Comparison of ENCODE assay signal across 10 cellular contexts in genomic region chr6:111591370-111591900, GRCh38. TPM values are rescaled to one million over a fixed set of nuclear protein-coding genes. Genes with fewer than 3 reads are reported as not detected.
DNase-seq lines count a peak whose midpoint lies in the region; ATAC-seq, FAIRE-seq and TF ChIP-seq lines count a peak whose summit lies in the region.
"Had no signal": no experiment of that assay in that cellular context is flagged by ENCODE, and none has a peak within 500 bp of the region (broad histone marks: within the 10 kb centered on the region; RNA-seq: fewer than 3 reads in every experiment).

No MANE protein-coding gene starts in this region.

- peak; percentile 55 to 69 for DNase-seq in NCI-H526 (lab: John Stamatoyannopoulos, UW)
- no peak for DNase-seq in NCI-H526 treated with DMSO at 0.1 percent for 48 hours (lab: John Stamatoyannopoulos, UW)
- DNase-seq in astrocyte of the hippocampus (ENCODE audit: low read depth, low spot score) = peak; percentile 94
- peak; percentile 88 for DNase-seq in HepG2 (ENCODE audit: low spot score)
- DNase-seq in urothelium cell line (ENCODE audit: low spot score) = peak; percentile 82
- DNase-seq in NCI-H1930 (lab: John Stamatoyannopoulos, UW) = no peak
- no peak for DNase-seq in GM10266 (ENCODE audit: extremely low spot score)
- DNase-seq in NOMO-1 (lab: John Stamatoyannopoulos, UW; ENCODE audit: unreplicated experiment in 2 of 2) = no peak
- DNase-seq: CD4-positive, CD25-positive, alpha-beta regulatory T cell; foreskin melanocyte had no signal

- TF ChIP-seq RAD21 in HepG2 (CRISPR knock-in tag; IDR thresholded peaks at IDR 0.05) = no peak

- no peaks in the 10 kb centered on the region for H3K27me3 ChIP-seq in HepG2 (ENCODE audit: control insufficient read depth in 1 of 2, insufficient read depth in 2 of 2, low read length in 2 of 2)

- 49% methylated on average over 12 of the region's 12 CpGs for WGBS in HepG2 (ENCODE audit: low lambda C conversion rate)

- no peaks in the 10 kb centered on the region for H3K79me2 ChIP-seq in HepG2 (ENCODE audit: insufficient read depth, low read length)

- H3K4me2 ChIP-seq in HepG2 (ENCODE audit: low read depth, low read length) = peak overlapping the region; percentile 19

- no peak overlapping the region for H3K9ac ChIP-seq in HepG2 (ENCODE audit: insufficient read depth, low read depth, low read length)

- H4K20me1 ChIP-seq in HepG2 (ENCODE audit: insufficient read depth, low read length) = no peaks in the 10 kb centered on the region

- CTCF ChIA-PET in HepG2 (lab: Yijun Ruan, JAX; ENCODE audit: low intra/inter-chr PET ratio, low total read pairs) = no interaction called here

- in situ Hi-C loops in HepG2 (cut with HindIII; ENCODE audit: extremely low pct_ligation_motif_present, low pct_unique_long_range_greater_than_20kb) = no loop called here

- TF ChIP-seq EP300 in HepG2 (IDR thresholded peaks at IDR 0.05; ENCODE audit: low read depth in 2 of 2, low read length in 2 of 2) = peak; percentile 60 to 75; a peak in 3 of 4 replicates
- TF ChIP-seq EP300 in HepG2 (CRISPR knock-in tag; IDR thresholded peaks at IDR 0.05; ENCODE audit: borderline replicate concordance) = peak; percentile 23; the same call in 1 of the 2 replicates

- H3K4me1 ChIP-seq in HepG2 (ENCODE audit: insufficient read depth, low read length) = peaks cover 40% of the 10 kb centered on the region

- TF ChIP-seq POLR2A in HepG2 (IDR thresholded peaks at IDR 0.05; ENCODE audit: insufficient read depth in 1 of 2, low read depth in 2 of 2, low read length in 2 of 2) = no peak

- no peaks in the 10 kb centered on the region for H3K9me3 ChIP-seq in HepG2 (ENCODE audit: low read length)

- peak; percentile 91 for ATAC-seq in HepG2

- TF ChIP-seq CTCF in HepG2 (CRISPR knock-in tag; IDR thresholded peaks at IDR 0.05) (peak; percentile 30; the same call in 1 of the 2 replicates), GM10266 (IDR thresholded peaks at IDR 0.05; ENCODE audit: control insufficient read depth, insufficient read depth, low read depth, missing control alignments) (no peak)

- H3K4me3 ChIP-seq in HepG2 (replicated peaks in 1 of 3; ENCODE audit: insufficient read depth in 1 of 3, low read depth in 2 of 3, low read length in 3 of 3) = 0 out of 6 replicates have a peak overlapping the region, but pooled peaks of 1 of the 3 experiments have one; percentile 5

- H2AFZ ChIP-seq in HepG2 (ENCODE audit: low read length) = no peak overlapping the region

- no peak for FAIRE-seq in HepG2 (lab: Jason Lieb, UNC)
- no peak for FAIRE-seq in urothelium cell line (lab: Jason Lieb, UNC)

- BruUV-seq in HepG2 (replicated peaks; lab: Mats Ljungman, UMichigan) = no TSS peak

- peaks cover 0 to 1% of the 10 kb centered on the region in 2 experiments; a peak in 1 of 5 replicates for H3K36me3 ChIP-seq in HepG2 (replicated peaks in 1 of 2; ENCODE audit: control insufficient read depth in 1 of 2, insufficient read depth in 2 of 2, low read length in 2 of 2)

- intact Hi-C loops in HepG2 (cut with micrococcal nuclease; ENCODE audit: unreplicated experiment) = loop anchor here (1.0 to 5.0 kb wide), 3 partner anchors 13 to 109 kb away; partner anchors contain the start of genes REV3L and TRAF3IP2

- H3K27ac ChIP-seq in HepG2 (ENCODE audit: extremely low read length, insufficient read depth, low read length) = no peak overlapping the region

- POLR2A ChIA-PET in HepG2 (lab: Yijun Ruan, JAX) = interaction anchor here (0.8 to 1.5 kb wide), 5 partner anchors 9 to 107 kb away, joined by 3 to 5 read pairs (median 3); partner anchors contain the start of gene TRAF3IP2

TF ChIP-seq in HepG2, 621 proteins besides CTCF, POLR2A, EP300 and RAD21 (continues in another document):
- TF ChIP-seq PHF5A (CRISPR knock-in tag; IDR thresholded peaks at IDR 0.05; ENCODE audit: low read depth, unreplicated experiment) = no peak
- no peak for TF ChIP-seq ZNF616 (CRISPR knock-in tag; IDR thresholded peaks at IDR 0.05; ENCODE audit: low read depth)
- TF ChIP-seq SIX1 (CRISPR knock-in tag; IDR thresholded peaks at IDR 0.05; ENCODE audit: borderline replicate concordance) = no peak
- TF ChIP-seq ZBTB4 (CRISPR knock-in tag; IDR thresholded peaks at IDR 0.05; ENCODE audit: borderline replicate concordance) = no peak
- TF ChIP-seq ATF6 (CRISPR knock-in tag; conservative IDR thresholded peaks at IDR 0.05) = no peak
- no peak for TF ChIP-seq ZNF556 (CRISPR knock-in tag; IDR thresholded peaks at IDR 0.05; ENCODE audit: borderline replicate concordance)
- no peak for TF ChIP-seq ZUFSP (CRISPR knock-in tag; IDR thresholded peaks at IDR 0.05; ENCODE audit: borderline replicate concordance)
- TF ChIP-seq ZFX (CRISPR knock-in tag; IDR thresholded peaks at IDR 0.05; ENCODE audit: low read depth) = 0 out of 2 replicates have a peak, but pooled peaks have one; percentile 16
- TF ChIP-seq GATAD2A (CRISPR knock-in tag; IDR thresholded peaks at IDR 0.05) = peak; percentile 87

RNA-seq across cellular contexts. Expression of gene TRAF3IP2, which starts 14.2 kb away (rescaled TPM):
- total RNA-seq in HepG2 (2016; rRNA removed; fragmentation: Illumina TruSeq; extraction: Trizol) = 7.2 and 8.1 TPM in 2 replicates
- 3.0 and 3.4 TPM in 2 replicates for total RNA-seq in HepG2 (2016; cell fraction: cytosol; rRNA removed; fragmentation: Illumina TruSeq; extraction: Trizol; ENCODE audit: low read depth)
- 6.7 and 7.7 TPM in 2 replicates for total RNA-seq in HepG2 (2016; cell fraction: insoluble cytoplasmic fraction; rRNA removed; fragmentation: Illumina TruSeq; extraction: Trizol)
- total RNA-seq in HepG2 (2016; cell fraction: membrane; rRNA removed; fragmentation: Illumina TruSeq; extraction: Trizol) = 8.2 and 8.7 TPM in 2 replicates
- 4.9 and 7.7 TPM in 2 replicates for total RNA-seq in HepG2 (2016; cell fraction: nucleus; rRNA removed; fragmentation: Illumina TruSeq; extraction: Trizol)
- polyA plus RNA-seq in HepG2 (2011; rRNA removed) = 6.7 and 9.0 TPM in 2 replicates
- polyA plus RNA-seq in HepG2 (2011; cell fraction: cytosol; rRNA removed) = 6.2 and 8.5 TPM in 2 replicates
- polyA plus RNA-seq in HepG2 (2011; cell fraction: nucleus; rRNA removed) = 3.9 and 4.2 TPM in 2 replicates
- polyA plus RNA-seq in HepG2 (2012) = 7.5 and 14.6 TPM in 2 replicates
- 2.9 and 3.1 TPM in 2 replicates for polyA plus RNA-seq in HepG2 (2016; cell fraction: cytosol; fragmentation: Illumina TruSeq; extraction: Trizol; ENCODE audit: low read depth)
- 7.0 and 10.0 TPM in 2 replicates for polyA plus RNA-seq in HepG2 (2016; cell fraction: insoluble cytoplasmic fraction; fragmentation: Illumina TruSeq; extraction: Trizol; ENCODE audit: low read depth)
- polyA plus RNA-seq in HepG2 (2016; cell fraction: membrane; fragmentation: Illumina TruSeq; extraction: Trizol; ENCODE audit: low read depth) = 5.9 and 7.5 TPM in 2 replicates
- polyA plus RNA-seq in HepG2 (2016; cell fraction: nucleus; fragmentation: Illumina TruSeq; extraction: Trizol; ENCODE audit: insufficient read depth, low read depth) = 4.2 and 6.1 TPM in 2 replicates
- polyA minus RNA-seq in HepG2 (2011; rRNA and poly(A)+ RNA removed; ENCODE audit: low replicate concordance) = 22.7 and 33.3 TPM in 2 replicates
- polyA minus RNA-seq in HepG2 (2011; cell fraction: cytosol; rRNA and poly(A)+ RNA removed) = 5.7 and 6.9 TPM in 2 replicates
- polyA minus RNA-seq in HepG2 (2011; cell fraction: nucleus; rRNA and poly(A)+ RNA removed) = 5.8 TPM in 2 replicates

Comparison
In these comparisons a context has a peak if more than half of its experiments do, and no peak if none do; other contexts are left out.
1. DNase-seq: peak in NCI-H526 (2 of 2), astrocyte of the hippocampus (single experiment), HepG2 (single experiment) and urothelium cell line (single experiment); none in NCI-H526 treated with DMSO at 0.1 percent for 48 hours (single experiment), NCI-H1930 (0 of 2), GM10266 (single experiment) and NOMO-1 (0 of 2).